In the genomic region with DNA sequence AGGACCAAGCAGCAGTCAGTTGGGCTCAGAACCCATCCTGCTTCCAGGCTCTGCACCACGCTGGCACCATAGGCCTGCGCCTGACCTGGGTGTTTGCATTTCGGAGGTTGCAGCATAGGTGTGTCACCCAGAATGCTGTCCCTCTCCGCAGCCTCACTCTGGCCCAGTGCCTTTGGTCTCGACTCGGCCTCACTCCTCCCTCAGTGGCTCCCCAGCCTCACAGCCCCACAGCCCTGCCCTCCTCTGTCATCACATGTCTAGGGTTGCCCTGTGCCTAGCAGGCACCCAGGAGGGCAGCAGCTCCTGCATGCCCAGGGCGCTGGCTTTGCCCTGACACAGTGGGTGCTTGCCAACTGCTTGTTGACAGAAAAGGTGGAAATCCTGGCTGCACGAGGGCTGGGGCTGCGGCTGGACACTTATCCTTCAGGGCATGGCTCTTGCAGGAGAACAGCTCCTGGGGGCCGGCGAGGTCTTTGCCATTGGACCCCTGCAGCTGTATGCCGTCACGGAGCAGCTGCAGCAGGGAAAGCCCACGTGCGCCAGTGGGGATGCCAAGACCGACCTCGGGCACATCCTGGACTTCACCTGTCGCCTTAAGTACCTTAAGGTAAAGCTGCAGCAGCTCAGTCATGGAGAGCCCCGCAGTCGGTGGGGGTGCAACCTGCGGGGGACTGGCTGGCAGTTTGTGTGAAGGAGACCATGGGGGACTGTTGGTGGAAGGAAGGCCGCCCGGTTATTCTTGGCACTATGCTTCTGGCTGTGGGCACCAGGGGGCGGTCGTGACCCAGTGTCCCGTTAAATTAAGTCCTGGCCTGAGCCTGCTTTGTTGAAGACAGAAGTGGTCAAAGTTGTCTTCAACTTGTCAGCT, we compare ENCODE assay signal across 1 cellular context.
TF ChIP-seq lines count a peak whose summit lies in the region.

No MANE protein-coding gene starts in this region.

TF ChIP-seq in IMR-90, 13 proteins besides CTCF, POLR2A, EP300 and RAD21 (continued from another document):
- TF ChIP-seq, protein P1, sequence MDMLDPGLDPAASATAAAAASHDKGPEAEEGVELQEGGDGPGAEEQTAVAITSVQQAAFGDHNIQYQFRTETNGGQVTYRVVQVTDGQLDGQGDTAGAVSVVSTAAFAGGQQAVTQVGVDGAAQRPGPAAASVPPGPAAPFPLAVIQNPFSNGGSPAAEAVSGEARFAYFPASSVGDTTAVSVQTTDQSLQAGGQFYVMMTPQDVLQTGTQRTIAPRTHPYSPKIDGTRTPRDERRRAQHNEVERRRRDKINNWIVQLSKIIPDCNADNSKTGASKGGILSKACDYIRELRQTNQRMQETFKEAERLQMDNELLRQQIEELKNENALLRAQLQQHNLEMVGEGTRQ (IDR thresholded peaks at IDR 0.05; ENCODE audit: low read depth, low read length): no peak
